ENCODE assay signal across 8 cellular contexts in the genomic region with DNA sequence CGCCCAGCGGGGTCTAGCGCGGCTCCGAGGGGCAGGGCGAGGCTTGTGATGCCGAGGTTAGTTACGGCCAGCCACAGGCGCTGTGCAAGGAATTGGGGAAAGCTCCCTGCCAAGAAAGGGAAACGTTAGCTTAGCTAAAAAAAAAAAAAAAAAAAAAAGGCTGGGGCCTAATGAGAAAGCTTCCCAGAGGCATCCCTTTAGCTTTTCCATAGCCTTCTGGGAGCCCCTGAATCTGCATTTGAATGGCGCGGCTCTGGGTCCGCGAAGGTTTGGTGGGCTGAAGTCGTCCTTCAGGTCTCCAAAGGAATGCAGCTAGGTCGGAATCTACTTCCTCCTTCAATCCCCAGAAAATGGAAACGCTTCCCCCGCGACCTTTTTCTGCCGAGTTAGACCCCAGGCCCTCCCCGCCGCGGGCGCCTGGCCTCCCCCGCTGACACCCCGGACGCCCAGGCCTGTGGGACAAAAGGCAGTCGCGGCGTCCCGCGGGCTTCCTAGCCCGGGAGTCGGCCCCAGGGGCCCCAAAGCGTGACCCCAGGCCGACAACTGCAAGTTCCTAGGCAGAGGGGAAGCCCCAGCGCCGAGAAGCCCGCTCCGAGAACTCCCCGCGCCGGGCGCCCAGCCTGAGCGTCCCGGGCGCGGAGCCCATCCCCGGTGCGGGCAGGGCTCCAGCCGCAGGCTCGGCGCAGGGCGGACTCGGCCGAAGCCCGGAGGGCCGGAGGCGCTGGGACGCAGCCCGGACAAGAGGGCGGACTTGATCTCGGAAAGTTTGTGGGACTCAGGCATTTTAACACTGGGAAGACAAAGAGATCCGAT.
A peak's percentile ranks its signal among the peaks of the same experiment; 100 is the strongest.
DNase-seq lines count a peak whose midpoint lies in the region; FAIRE-seq lines count a peak whose summit lies in the region.

No MANE protein-coding gene starts in this region.

- H3K4me2 ChIP-seq in BLaER1, result peak overlapping the region; percentile 90

- H3K27ac ChIP-seq in BLaER1 (peak overlapping the region; percentile 95), stomach smooth muscle (ENCODE audit: low read length) (peak overlapping the region; percentile 88)

- H3K4me1 ChIP-seq in BLaER1 (peaks cover 35% of the 10 kb centered on the region), stomach smooth muscle (ENCODE audit: control insufficient read depth, insufficient read depth, low read length) (peaks cover 14% of the 10 kb centered on the region)

- FAIRE-seq in HTR-8/SVneo (lab: Jason Lieb, UNC), result no peak

- DNase-seq in HTR-8/SVneo (ENCODE audit: insufficient read length, low spot score), result peak; percentile 23
- peak; percentile 54 for DNase-seq in cerebellar cortex (ENCODE audit: low spot score)
- peak; percentile 72 for DNase-seq in kidney tubule cell (ENCODE audit: low spot score)
- DNase-seq in NCI-H146 (lab: John Stamatoyannopoulos, UW), result no peak
- DNase-seq in NCI-H1694 (lab: John Stamatoyannopoulos, UW), result no peak
- no peak for DNase-seq in stimulated activated CD8-positive, alpha-beta memory T cell treated with anti-CD3 and anti-CD28 coated beads, Interleukin-4, amount 100 ng/mL, for 48 hours

- peaks cover 21% of the 10 kb centered on the region for H3K9me3 ChIP-seq in BLaER1
- no peaks in the 10 kb centered on the region for H3K9me3 ChIP-seq in stomach smooth muscle (ENCODE audit: control insufficient read depth in 2 of 2, low read length in 2 of 2)

- H3K4me3 ChIP-seq in BLaER1 (peak overlapping the region; percentile 95), stomach smooth muscle (ENCODE audit: low read length in 2 of 2) (peak overlapping the region; percentile 88 to 91)

- H3K9ac ChIP-seq in BLaER1 (peak overlapping the region; percentile 94), stomach smooth muscle (ENCODE audit: low read length in 2 of 2) (peak overlapping the region; percentile 79 to 87)

- H3K27me3 ChIP-seq in BLaER1, result no peaks in the 10 kb centered on the region
- H3K27me3 ChIP-seq in stomach smooth muscle (ENCODE audit: control insufficient read depth in 1 of 2, insufficient read depth in 2 of 2, low read length in 2 of 2), result no peaks in the 10 kb centered on the region

- H4K20me1 ChIP-seq in BLaER1, result peaks cover 37% of the 10 kb centered on the region

- peaks cover 17% of the 10 kb centered on the region for H3K36me3 ChIP-seq in BLaER1
- no peaks in the 10 kb centered on the region for H3K36me3 ChIP-seq in stomach smooth muscle (ENCODE audit: control insufficient read depth in 2 of 2, insufficient read depth in 2 of 2, low read length in 2 of 2)

Comparison
In these comparisons a context has a peak if more than half of its experiments do, and no peak if none do; other contexts are left out.
1. DNase-seq: peak in HTR-8/SVneo (single experiment), cerebellar cortex (single experiment) and kidney tubule cell (single experiment); none in NCI-H146 (single experiment), NCI-H1694 (single experiment) and stimulated activated CD8-positive, alpha-beta memory T cell treated with anti-CD3 and anti-CD28 coated beads, Interleukin-4, amount 100 ng/mL, for 48 hours (single experiment).